ENCODE assay signal across 10 cellular contexts in genomic region chr17:60586288-60586974, GRCh38. TPM values are rescaled to one million over a fixed set of nuclear protein-coding genes. Genes with fewer than 3 reads are reported as not detected.
DNase-seq lines count a peak whose midpoint lies in the region; ATAC-seq and TF ChIP-seq lines count a peak whose summit lies in the region.
"Had no signal": no experiment of that assay in that cellular context is flagged by ENCODE, and none has a peak within 500 bp of the region (broad histone marks: within the 10 kb centered on the region; RNA-seq: fewer than 3 reads in every experiment).

No MANE protein-coding gene starts in this region.

- no peak for DNase-seq in DND-41
- DNase-seq in HL-60 (ENCODE audit: low read depth in 1 of 2, low spot score in 1 of 2): no peak
- peak; percentile 50 for DNase-seq in amniotic epithelial cell (ENCODE audit: low read depth)
- no peak for DNase-seq in HPDE6-E6E7 (ENCODE audit: extremely low spot score)
- no peak for DNase-seq in stimulated activated CD4-positive, alpha-beta T cell treated with anti-CD3 and anti-CD28 coated beads, Interleukin-1b, Interleukin-23, amount 100 ng/mL, for 48 hours
- DNase-seq: NCI-H1048; stimulated activated CD4-positive, alpha-beta T cell treated with anti-CD3 and anti-CD28 coated beads, Interleukin-4, amount 100 ng/mL, for 24 hours had no signal

- no peaks in the 10 kb centered on the region for H3K79me2 ChIP-seq in DND-41 (ENCODE audit: insufficient read depth, low read length)

- H4K20me1 ChIP-seq in DND-41 (ENCODE audit: insufficient read depth, low read length): no peaks in the 10 kb centered on the region

- H2AFZ ChIP-seq in DND-41 (ENCODE audit: low read depth, low read length): no peak overlapping the region

- H3K27ac ChIP-seq in DND-41 (ENCODE audit: low read length) (no peak overlapping the region), HL-60 (replicated peaks) (no peak overlapping the region), liver (ENCODE audit: low read depth in 1 of 2, low read length in 2 of 2) (no peak overlapping the region)

- ATAC-seq in DND-41 (ENCODE audit: insufficient read depth, low read depth) (no peak), GM19455 (IDR thresholded peaks at IDR 0.05; ENCODE audit: unreplicated experiment) (no peak), HG03108 (IDR thresholded peaks at IDR 0.05; ENCODE audit: unreplicated experiment) (no peak)

- peak; percentile 40 for TF ChIP-seq CTCF in DND-41 (IDR thresholded peaks at IDR 0.05; ENCODE audit: borderline replicate concordance, extremely low read depth, low read length, poor library complexity, severe bottlenecking)
- TF ChIP-seq CTCF in HL-60 (IDR thresholded peaks at IDR 0.05; ENCODE audit: insufficient read depth, low read length): peak; percentile 4
- peak; percentile 12 for TF ChIP-seq CTCF in liver (IDR thresholded peaks at IDR 0.05; ENCODE audit: low read depth, low read length, missing input control)

- H3K9me3 ChIP-seq in DND-41 (ENCODE audit: insufficient read depth, low read length, severe bottlenecking): no peaks in the 10 kb centered on the region
- H3K9me3 ChIP-seq in liver (ENCODE audit: control insufficient read depth in 4 of 4, low read length in 3 of 4): no peaks in the 10 kb centered on the region

- no peak overlapping the region for H3K4me2 ChIP-seq in DND-41 (ENCODE audit: insufficient read depth, low read length)

- no peaks in the 10 kb centered on the region for H3K36me3 ChIP-seq in DND-41 (ENCODE audit: insufficient read depth, low read length)
- no peaks in the 10 kb centered on the region for H3K36me3 ChIP-seq in liver (ENCODE audit: control insufficient read depth in 4 of 4, insufficient read depth in 3 of 4, low read depth in 1 of 4, low read length in 3 of 4)

- H3K27me3 ChIP-seq in DND-41 (ENCODE audit: insufficient read depth, low read length, poor library complexity) (no peaks in the 10 kb centered on the region), HL-60 (ENCODE audit: insufficient read depth, poor library complexity, severe bottlenecking) (no peaks in the 10 kb centered on the region), liver (ENCODE audit: control insufficient read depth in 4 of 4, insufficient read depth in 4 of 4, low read length in 3 of 4) (no peaks in the 10 kb centered on the region)

- H3K9ac ChIP-seq in DND-41 (ENCODE audit: low read depth, low read length) (no peak overlapping the region), liver (ENCODE audit: low read depth in 1 of 2, low read length in 2 of 2) (no peak overlapping the region)

- 79% methylated on average over 3 of the region's 3 CpGs for WGBS in liver

- H3K4me3 ChIP-seq in DND-41 (ENCODE audit: low read depth in 1 of 2, low read length in 2 of 2): no peak overlapping the region
- no peak overlapping the region for H3K4me3 ChIP-seq in HL-60 (replicated peaks; ENCODE audit: insufficient read depth, low read length)
- H3K4me3 ChIP-seq in liver (ENCODE audit: low read depth in 1 of 3, low read length in 3 of 3): no peak overlapping the region

- H3K4me1 ChIP-seq in DND-41 (ENCODE audit: insufficient read depth, low read length) (no peaks in the 10 kb centered on the region), liver (ENCODE audit: control insufficient read depth in 4 of 4, insufficient read depth in 4 of 4, low read length in 3 of 4) (no peaks in the 10 kb centered on the region)

- TF ChIP-seq RAD21 in liver (IDR thresholded peaks at IDR 0.05): peak; percentile 48 to 65

TF ChIP-seq in liver, 16 proteins besides CTCF, POLR2A, EP300 and RAD21:
- TF ChIP-seq TAF1 (conservative IDR thresholded peaks at IDR 0.05): no peak
- peak; percentile 93 for TF ChIP-seq REST (IDR thresholded peaks at IDR 0.05)

RNA-seq across cellular contexts. Expression of gene PPM1D, which starts 13.6 kb away (rescaled TPM):
- total RNA-seq in liver: 1 to 10 TPM; 6.4 to 8.7 TPM
- 1 to 10 TPM; 2.0 to 3.6 TPM for polyA plus RNA-seq in liver
